In the genomic region with DNA sequence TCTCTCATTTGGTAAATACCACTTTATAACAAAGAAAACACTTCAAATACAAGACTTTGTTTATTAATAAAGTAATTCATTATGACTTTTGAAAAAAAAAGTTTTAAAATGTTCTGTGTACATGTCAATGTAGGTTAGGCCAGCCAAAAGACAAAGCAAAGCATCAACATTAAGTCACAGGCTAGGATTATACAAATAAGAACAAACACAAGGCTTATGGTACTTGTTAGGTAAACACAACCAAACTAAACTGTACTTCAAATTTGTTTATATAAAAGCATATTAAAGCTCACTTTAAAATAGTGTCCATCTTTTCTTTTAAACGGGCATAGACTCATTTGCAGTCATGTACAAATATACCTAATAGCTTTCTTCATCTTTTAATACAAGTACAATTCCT, we compare ENCODE assay signal across 37 cellular contexts.
"Had no signal": no experiment of that assay in that cellular context is flagged by ENCODE, and none has a peak within 500 bp of the region (broad histone marks: within the 10 kb centered on the region; RNA-seq: fewer than 3 reads in every experiment).

No MANE protein-coding gene starts in this region.

- H3K4me3 ChIP-seq: adrenal gland, body of pancreas, breast epithelium, coronary artery had no signal

- H3K36me3 ChIP-seq: breast epithelium had no signal

- FAIRE-seq: astrocyte, colon, TTC549 had no signal

- H3K4me1 Mint-ChIP-seq: activated CD4-positive, alpha-beta memory T cell treated with anti-CD3 and anti-CD28 coated beads, Interleukin-2, amount 10 ng/mL, durations not matched to agents 7 days and 5 days; activated CD4-positive, alpha-beta T cell treated with anti-CD3 and anti-CD28 coated beads for 36 hours; activated CD4-positive, alpha-beta T cell treated with anti-CD3 and anti-CD28 coated beads, Interleukin-2, amount 10 ng/mL, durations not matched to agents 7 days and 5 days; activated CD8-positive, alpha-beta memory T cell treated with anti-CD3 and anti-CD28 coated beads, Interleukin-2, amount 10 ng/mL, durations not matched to agents 7 days and 5 days; activated naive CD4-positive, alpha-beta T cell treated with anti-CD3 and anti-CD28 coated beads, Interleukin-2, amount 10 ng/mL, durations not matched to agents 7 days and 5 days; activated naive CD4-positive, alpha-beta T cell treated with anti-CD3 and anti-CD28 coated beads, Interleukin-2, amount 50 U/mL, for 24 hours; activated naive CD8-positive, alpha-beta T cell treated with anti-CD3 and anti-CD28 coated beads for 36 hours; WTC11 had no signal

- ATAC-seq: activated CD4-positive, alpha-beta T cell treated with anti-CD3 and anti-CD28 coated beads for 36 hours; activated CD4-positive, CD25-positive, alpha-beta regulatory T cell treated with anti-CD3 and anti-CD28 coated beads, Interleukin-2, amount 50 U/mL, for 24 hours; activated CD8-positive, alpha-beta memory T cell treated with anti-CD3 and anti-CD28 coated beads, Interleukin-2, amount 10 ng/mL, durations not matched to agents 7 days and 5 days; activated CD8-positive, alpha-beta T cell treated with anti-CD3 and anti-CD28 coated beads, Interleukin-2, amount 10 ng/mL, durations not matched to agents 7 days and 5 days; body of pancreas; WTC11 had no signal

- H3K36me3 Mint-ChIP-seq: activated naive CD4-positive, alpha-beta T cell treated with anti-CD3 and anti-CD28 coated beads, Interleukin-2, amount 50 U/mL, for 24 hours had no signal

- H3K9me3 Mint-ChIP-seq: activated CD4-positive, alpha-beta memory T cell treated with anti-CD3 and anti-CD28 coated beads, Interleukin-2, amount 10 ng/mL, durations not matched to agents 7 days and 5 days; activated CD4-positive, alpha-beta T cell treated with anti-CD3 and anti-CD28 coated beads, Interleukin-2, amount 10 ng/mL, durations not matched to agents 7 days and 5 days; activated naive CD4-positive, alpha-beta T cell treated with anti-CD3 and anti-CD28 coated beads, Interleukin-2, amount 10 ng/mL, durations not matched to agents 7 days and 5 days; activated naive CD4-positive, alpha-beta T cell treated with anti-CD3 and anti-CD28 coated beads, Interleukin-2, amount 50 U/mL, for 24 hours; activated naive CD8-positive, alpha-beta T cell treated with anti-CD3 and anti-CD28 coated beads for 36 hours; activated T-cell treated with anti-CD3 and anti-CD28 coated beads, Interleukin-2, amount 50 U/mL, for 24 hours; activated T-helper 2 cell treated with anti-CD3 and anti-CD28 coated beads, Interferon-gamma antibody, Interleukin-2, Interleukin-4, amounts not matched to agents 10 μg/mL and 5 μg/mL and 100 μg/mL, durations not matched to agents 14 hours and 24 hours and 36 hours; T-helper 2 cell treated with Interferon-gamma antibody and Interleukin-4, amounts not matched to agents 5 μg/mL and 100 μg/mL, for 36 hours; WTC11 had no signal

- H3K9me3 ChIP-seq: adrenal gland, body of pancreas, breast epithelium had no signal

- DNase-seq: activated CD4-positive, alpha-beta memory T cell treated with anti-CD3 and anti-CD28 coated beads, Interleukin-2, amount 10 ng/mL, durations not matched to agents 7 days and 5 days; activated CD4-positive, alpha-beta T cell treated with anti-CD3 and anti-CD28 coated beads for 1 hour; activated CD4-positive, alpha-beta T cell treated with anti-CD3 and anti-CD28 coated beads for 36 hours; activated CD4-positive, alpha-beta T cell treated with anti-CD3 and anti-CD28 coated beads for 48 hours; activated CD4-positive, alpha-beta T cell treated with anti-CD3 and anti-CD28 coated beads, Interleukin-2, amount 10 ng/mL, durations not matched to agents 7 days and 5 days; activated CD4-positive, alpha-beta T cell treated with anti-CD3 and anti-CD28 coated beads, Interleukin-2, amount 50 U/mL, for 48 hours; activated CD4-positive, CD25-positive, alpha-beta regulatory T cell; activated CD8-positive, alpha-beta memory T cell treated with anti-CD3 and anti-CD28 coated beads for 24 hours; activated CD8-positive, alpha-beta memory T cell treated with anti-CD3 and anti-CD28 coated beads, Interleukin-2, amount 10 ng/mL, durations not matched to agents 7 days and 5 days; activated CD8-positive, alpha-beta memory T cell treated with anti-CD3 and anti-CD28 coated beads, Interleukin-2, amount 50 U/mL, for 48 hours; activated CD8-positive, alpha-beta T cell treated with anti-CD3 and anti-CD28 coated beads, Interleukin-2, amount 10 ng/mL, durations not matched to agents 7 days and 5 days; activated effector memory CD4-positive, alpha-beta T cell treated with Interleukin-2 at 50 U/mL for 16 hours; activated gamma-delta T cell; activated naive CD4-positive, alpha-beta T cell treated with anti-CD3 and anti-CD28 coated beads, Interleukin-2, amount 10 ng/mL, durations not matched to agents 7 days and 5 days; activated naive CD4-positive, alpha-beta T cell treated with Interleukin-2 at 50 U/mL for 16 hours; activated naive CD8-positive, alpha-beta T cell treated with anti-CD3 and anti-CD28 coated beads for 36 hours; activated T-cell treated with anti-CD3 and anti-CD28 coated beads, Interleukin-2, amount 50 U/mL, for 24 hours; activated T-cell treated with anti-CD3 and anti-CD28 coated beads, Interleukin-2, amount 50 U/mL, for 48 hours; adrenal gland; amniotic stem cell; aorta; body of pancreas; brain microvascular endothelial cell; central memory CD4-positive, alpha-beta T cell; T-helper 2 cell; T-helper 9 cell; WERI-Rb-1 had no signal

- H3K4me1 ChIP-seq: adrenal gland, body of pancreas, breast epithelium had no signal

- H3K4me3 Mint-ChIP-seq: activated CD4-positive, alpha-beta memory T cell treated with anti-CD3 and anti-CD28 coated beads, Interleukin-2, amount 10 ng/mL, durations not matched to agents 7 days and 5 days; activated CD4-positive, alpha-beta T cell treated with anti-CD3 and anti-CD28 coated beads for 36 hours; activated CD4-positive, alpha-beta T cell treated with anti-CD3 and anti-CD28 coated beads, Interleukin-2, amount 10 ng/mL, durations not matched to agents 7 days and 5 days; activated CD8-positive, alpha-beta memory T cell treated with anti-CD3 and anti-CD28 coated beads, Interleukin-2, amount 10 ng/mL, durations not matched to agents 7 days and 5 days; activated CD8-positive, alpha-beta T cell treated with anti-CD3 and anti-CD28 coated beads, Interleukin-2, amount 10 ng/mL, durations not matched to agents 7 days and 5 days; activated naive CD4-positive, alpha-beta T cell treated with anti-CD3 and anti-CD28 coated beads, Interleukin-2, amount 10 ng/mL, durations not matched to agents 7 days and 5 days; activated naive CD4-positive, alpha-beta T cell treated with anti-CD3 and anti-CD28 coated beads, Interleukin-2, amount 50 U/mL, for 24 hours; activated naive CD8-positive, alpha-beta T cell treated with anti-CD3 and anti-CD28 coated beads for 36 hours; activated T-cell treated with anti-CD3 and anti-CD28 coated beads, Interleukin-2, amount 50 U/mL, for 24 hours; T-helper 2 cell treated with Interferon-gamma antibody and Interleukin-4, amounts not matched to agents 5 μg/mL and 100 μg/mL, for 36 hours; WTC11 had no signal

- H3K27ac Mint-ChIP-seq: activated CD4-positive, alpha-beta memory T cell treated with anti-CD3 and anti-CD28 coated beads, Interleukin-2, amount 10 ng/mL, durations not matched to agents 7 days and 5 days; activated CD4-positive, alpha-beta T cell treated with anti-CD3 and anti-CD28 coated beads for 36 hours; activated CD4-positive, alpha-beta T cell treated with anti-CD3 and anti-CD28 coated beads, Interleukin-2, amount 10 ng/mL, durations not matched to agents 7 days and 5 days; activated CD8-positive, alpha-beta memory T cell treated with anti-CD3 and anti-CD28 coated beads, Interleukin-2, amount 10 ng/mL, durations not matched to agents 7 days and 5 days; activated CD8-positive, alpha-beta T cell treated with anti-CD3 and anti-CD28 coated beads, Interleukin-2, amount 10 ng/mL, durations not matched to agents 7 days and 5 days; activated naive CD4-positive, alpha-beta T cell treated with anti-CD3 and anti-CD28 coated beads, Interleukin-2, amount 10 ng/mL, durations not matched to agents 7 days and 5 days; activated naive CD4-positive, alpha-beta T cell treated with anti-CD3 and anti-CD28 coated beads, Interleukin-2, amount 50 U/mL, for 24 hours; activated naive CD8-positive, alpha-beta T cell treated with anti-CD3 and anti-CD28 coated beads for 36 hours; activated T-cell treated with anti-CD3 and anti-CD28 coated beads, Interleukin-2, amount 50 U/mL, for 24 hours; activated T-helper 2 cell treated with anti-CD3 and anti-CD28 coated beads, Interferon-gamma antibody, Interleukin-2, Interleukin-4, amounts not matched to agents 10 μg/mL and 5 μg/mL and 100 μg/mL, durations not matched to agents 14 hours and 24 hours and 36 hours; T-helper 2 cell treated with Interferon-gamma antibody and Interleukin-4, amounts not matched to agents 5 μg/mL and 100 μg/mL, for 36 hours; WTC11 had no signal

- H3K27ac ChIP-seq: adrenal gland, body of pancreas, brain microvascular endothelial cell, breast epithelium, coronary artery, WERI-Rb-1 had no signal

- H3K27me3 Mint-ChIP-seq: activated CD4-positive, alpha-beta memory T cell treated with anti-CD3 and anti-CD28 coated beads, Interleukin-2, amount 10 ng/mL, durations not matched to agents 7 days and 5 days; activated CD4-positive, alpha-beta T cell treated with anti-CD3 and anti-CD28 coated beads for 36 hours; activated CD4-positive, alpha-beta T cell treated with anti-CD3 and anti-CD28 coated beads, Interleukin-2, amount 10 ng/mL, durations not matched to agents 7 days and 5 days; activated CD8-positive, alpha-beta memory T cell treated with anti-CD3 and anti-CD28 coated beads, Interleukin-2, amount 10 ng/mL, durations not matched to agents 7 days and 5 days; activated naive CD4-positive, alpha-beta T cell treated with anti-CD3 and anti-CD28 coated beads, Interleukin-2, amount 10 ng/mL, durations not matched to agents 7 days and 5 days; activated naive CD4-positive, alpha-beta T cell treated with anti-CD3 and anti-CD28 coated beads, Interleukin-2, amount 50 U/mL, for 24 hours; activated naive CD8-positive, alpha-beta T cell treated with anti-CD3 and anti-CD28 coated beads for 36 hours; activated T-cell treated with anti-CD3 and anti-CD28 coated beads, Interleukin-2, amount 50 U/mL, for 24 hours had no signal
